In the genomic region with DNA sequence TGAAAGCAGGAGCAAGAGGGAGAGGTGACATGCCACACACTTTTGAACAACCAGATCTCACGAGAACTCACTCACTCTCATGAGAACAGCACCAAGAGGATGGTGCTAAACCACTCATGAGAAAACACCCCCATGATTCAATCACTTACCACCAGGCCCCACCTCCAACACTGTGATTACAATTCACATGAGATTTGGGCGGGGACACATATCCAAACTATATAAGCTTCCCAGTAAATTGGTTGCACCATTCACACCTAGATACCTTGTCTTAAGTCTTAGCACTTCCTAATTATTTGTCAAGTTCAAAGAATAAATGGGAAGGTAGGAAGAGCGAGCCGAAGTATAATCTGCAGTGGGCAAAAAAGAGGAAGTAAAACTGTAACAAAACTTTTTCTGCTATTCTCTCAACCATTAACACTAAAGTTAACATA, we compare ENCODE assay signal across 13 cellular contexts.
A peak's percentile ranks its signal among the peaks of the same experiment; 100 is the strongest.
DNase-seq lines count a peak whose midpoint lies in the region; ATAC-seq lines count a peak whose summit lies in the region.
"Had no signal": no experiment of that assay in that cellular context is flagged by ENCODE, and none has a peak within 500 bp of the region (broad histone marks: within the 10 kb centered on the region; RNA-seq: fewer than 3 reads in every experiment).

No MANE protein-coding gene starts in this region.

- DNase-seq in NOMO-1 treated with DMSO at 0.1 percent for 48 hours (lab: John Stamatoyannopoulos, UW; ENCODE audit: unreplicated experiment) (peak; percentile 56), NCI-H146 treated with DMSO at 0.1 percent for 48 hours (lab: John Stamatoyannopoulos, UW; ENCODE audit: unreplicated experiment) (no peak), caudate nucleus (lab: John Stamatoyannopoulos, UW) (no peak)
- DNase-seq in activated effector memory CD4-positive, alpha-beta T cell treated with anti-CD3 and anti-CD28 coated beads, Interleukin-2, amount 50 U/mL, for 16 hours: no peak
- no peak for DNase-seq in stimulated activated naive CD4-positive, alpha-beta T cell (lab: John Stamatoyannopoulos, UW)
- DNase-seq: activated CD4-positive, alpha-beta T cell treated with anti-CD3 and anti-CD28 coated beads, Interleukin-2, amount 50 U/mL, for 1 hour; esophagus squamous epithelium; NCI-H146; NK-92 treated with Interleukin-12 subunit alpha and Interleukin-12 subunit beta, amount 100 ng/mL, for 24 hours; thyroid gland had no signal

- ATAC-seq in GM18861 (IDR thresholded peaks at IDR 0.05; ENCODE audit: unreplicated experiment) (peak; percentile 42), GM21528 (IDR thresholded peaks at IDR 0.05; ENCODE audit: low FRiP score, unreplicated experiment) (peak; percentile 67), HG03095 (IDR thresholded peaks at IDR 0.05; ENCODE audit: unreplicated experiment) (peak; percentile 59)

- no peak overlapping the region for H3K27ac ChIP-seq in caudate nucleus (ENCODE audit: low read depth, low read length)
- H3K27ac ChIP-seq: esophagus squamous epithelium, thyroid gland had no signal
